Comparison of ENCODE assay signal across 9 cellular contexts in genomic region chr21:25313891-25314646, GRCh38.
DNase-seq lines count a peak whose midpoint lies in the region; TF ChIP-seq lines count a peak whose summit lies in the region.
"Had no signal": no experiment of that assay in that cellular context is flagged by ENCODE, and none has a peak within 500 bp of the region (broad histone marks: within the 10 kb centered on the region; RNA-seq: fewer than 3 reads in every experiment).

No MANE protein-coding gene starts in this region.

- no peaks in the 10 kb centered on the region for H3K9me2 ChIP-seq in OCI-LY1 (ENCODE audit: low read depth, low read length)

- peaks cover 17% of the 10 kb centered on the region; the same call in 1 of the 2 replicates for H3K9me3 Mint-ChIP-seq in HFFc6
- H3K9me3 Mint-ChIP-seq in activated naive CD4-positive, alpha-beta T cell treated with anti-CD3 and anti-CD28 coated beads for 36 hours: peaks cover 4% of the 10 kb centered on the region

- H3K27ac ChIP-seq in OCI-LY1 (ENCODE audit: low read depth, low read length, poor library complexity, severe bottlenecking): no peak overlapping the region
- no peak overlapping the region for H3K27ac ChIP-seq in colonic mucosa

- H3K27me3 ChIP-seq in OCI-LY1 (ENCODE audit: insufficient read depth, low read length) (no peaks in the 10 kb centered on the region), colonic mucosa (no peaks in the 10 kb centered on the region)

- H2AFZ ChIP-seq in OCI-LY1 (ENCODE audit: low read length): peak overlapping the region; percentile 97

- intact Hi-C loops in colonic mucosa (cut with DNase I): no loop called here
- intact Hi-C loops in activated naive CD4-positive, alpha-beta T cell treated with anti-CD3 and anti-CD28 coated beads for 36 hours (cut with micrococcal nuclease): no loop called here

- H3K4me2 ChIP-seq in OCI-LY1 (ENCODE audit: low read length): no peak overlapping the region

- H3K36me3 ChIP-seq in OCI-LY1 (ENCODE audit: insufficient read depth, low read length) (no peaks in the 10 kb centered on the region), colonic mucosa (no peaks in the 10 kb centered on the region)

- no peaks in the 10 kb centered on the region for H4K20me1 ChIP-seq in OCI-LY1 (ENCODE audit: insufficient read depth, low read length)

- H3K4me1 Mint-ChIP-seq in HFFc6 (ENCODE audit: low read depth): peaks cover 55% of the 10 kb centered on the region
- no peaks in the 10 kb centered on the region for H3K4me1 Mint-ChIP-seq in activated naive CD4-positive, alpha-beta T cell treated with anti-CD3 and anti-CD28 coated beads for 36 hours (ENCODE audit: low read depth)

- no peak overlapping the region for H3K4me3 ChIP-seq in OCI-LY1 (ENCODE audit: low read depth, low read length, poor library complexity, severe bottlenecking)
- no peak overlapping the region for H3K4me3 ChIP-seq in foreskin fibroblast (ENCODE audit: low read depth in 1 of 2, low read length in 2 of 2)
- no peak overlapping the region for H3K4me3 ChIP-seq in colonic mucosa

- no peak overlapping the region for H3K9ac ChIP-seq in OCI-LY1 (ENCODE audit: low read length)
- H3K9ac ChIP-seq in colonic mucosa (ENCODE audit: low read depth in 2 of 2, low read length in 2 of 2): no peak overlapping the region

- H3K36me3 Mint-ChIP-seq in HFFc6 (ENCODE audit: low read depth): peaks cover 14% of the 10 kb centered on the region
- no peaks in the 10 kb centered on the region for H3K36me3 Mint-ChIP-seq in activated naive CD4-positive, alpha-beta T cell treated with anti-CD3 and anti-CD28 coated beads for 36 hours (ENCODE audit: low read depth)

- peak overlapping the region; percentile 84 for H3K4me3 Mint-ChIP-seq in HFFc6
- H3K4me3 Mint-ChIP-seq in activated naive CD4-positive, alpha-beta T cell treated with anti-CD3 and anti-CD28 coated beads for 36 hours: no peak overlapping the region
- H3K4me3 Mint-ChIP-seq: dendritic cell treated with granulocyte-macrophage colony-stimulating factor and Interleukin-4, amounts not matched to agents 40 ng/mL and 50 ng/mL, for 4 days had no signal

- TF ChIP-seq CTCF in HFFc6 (IDR thresholded peaks at IDR 0.05) (peak; percentile 77), OCI-LY1 (IDR thresholded peaks at IDR 0.05; ENCODE audit: low read length) (peak; percentile 17; the same call in 1 of the 2 replicates), foreskin fibroblast (IDR thresholded peaks at IDR 0.05; ENCODE audit: low read depth, low read length) (peak; percentile 28), colonic mucosa (IDR thresholded peaks at IDR 0.05) (no peak), GM20000 (IDR thresholded peaks at IDR 0.05; ENCODE audit: extremely low read depth, missing control alignments) (no peak)

- no peaks in the 10 kb centered on the region for H3K9me3 ChIP-seq in OCI-LY1 (ENCODE audit: low read length)
- H3K9me3 ChIP-seq in colonic mucosa: no peaks in the 10 kb centered on the region

- DNase-seq in AML-193 (lab: John Stamatoyannopoulos, UW) (peak; percentile 30 to 34), HFFc6 (peak; percentile 27), foreskin fibroblast (peak in 1 of 2 donors; percentile 52), colonic mucosa (no peak), GM20000 (ENCODE audit: low spot score) (no peak), T-helper 2 cell (no peak)
- DNase-seq in activated naive CD4-positive, alpha-beta T cell treated with anti-CD3 and anti-CD28 coated beads for 36 hours: no peak

- H3K27ac Mint-ChIP-seq in HFFc6: peak overlapping the region; percentile 76
- H3K27ac Mint-ChIP-seq in activated naive CD4-positive, alpha-beta T cell treated with anti-CD3 and anti-CD28 coated beads for 36 hours: no peak overlapping the region
- H3K27ac Mint-ChIP-seq: dendritic cell treated with granulocyte-macrophage colony-stimulating factor and Interleukin-4, amounts not matched to agents 40 ng/mL and 50 ng/mL, for 4 days had no signal

- H3K4me1 ChIP-seq in OCI-LY1 (ENCODE audit: insufficient read depth, low read length, severe bottlenecking) (peaks cover 3% of the 10 kb centered on the region), colonic mucosa (no peaks in the 10 kb centered on the region)

- CTCF ChIA-PET in activated naive CD4-positive, alpha-beta T cell treated with anti-CD3 and anti-CD28 coated beads for 36 hours (lab: Charles Lee): interaction anchor here (0.7 to 1.6 kb wide), 3 partner anchors 11 to 47 kb away, joined by 3 to 4 read pairs (median 3); no protein-coding TSS in a partner anchor

- peaks cover 3% of the 10 kb centered on the region; the same call in 1 of the 2 replicates for H3K27me3 Mint-ChIP-seq in HFFc6 (ENCODE audit: insufficient read depth)
- H3K27me3 Mint-ChIP-seq in activated naive CD4-positive, alpha-beta T cell treated with anti-CD3 and anti-CD28 coated beads for 36 hours (ENCODE audit: low read depth): peaks cover 2% of the 10 kb centered on the region
- H3K27me3 Mint-ChIP-seq: dendritic cell treated with granulocyte-macrophage colony-stimulating factor and Interleukin-4, amounts not matched to agents 40 ng/mL and 50 ng/mL, for 4 days had no signal

- no peaks in the 10 kb centered on the region for H3K79me2 ChIP-seq in OCI-LY1 (ENCODE audit: insufficient read depth, low read length)

- no peaks in the 10 kb centered on the region for H3F3A ChIP-seq in OCI-LY1 (ENCODE audit: insufficient read depth, low read length)

Comparison
In these comparisons a context has a peak if more than half of its experiments do, and no peak if none do; other contexts are left out.
1. DNase-seq: peak in AML-193 (2 of 2) and HFFc6 (single experiment); none in colonic mucosa (single experiment), GM20000 (single experiment), activated naive CD4-positive, alpha-beta T cell treated with anti-CD3 and anti-CD28 coated beads for 36 hours (single experiment) and T-helper 2 cell (0 of 5).
2. CTCF ChIP-seq: peak in HFFc6 (single experiment), OCI-LY1 (single experiment) and foreskin fibroblast (single experiment); none in colonic mucosa (single experiment) and GM20000 (single experiment).